In genomic region chr1:24983006-24983680, GRCh38 we compare ENCODE assay signal across 17 cellular contexts. TPM values are rescaled to one million over a fixed set of nuclear protein-coding genes. Genes with fewer than 3 reads are reported as not detected.
DNase-seq lines count a peak whose midpoint lies in the region; ATAC-seq and TF ChIP-seq lines count a peak whose summit lies in the region.
"Had no signal": no experiment of that assay in that cellular context is flagged by ENCODE, and none has a peak within 500 bp of the region (broad histone marks: within the 10 kb centered on the region; RNA-seq: fewer than 3 reads in every experiment).

No MANE protein-coding gene starts in this region.

- peaks cover 4% of the 10 kb centered on the region for H3K9me3 Mint-ChIP-seq in stimulated activated naive CD8-positive, alpha-beta T cell treated with anti-CD3 and anti-CD28 coated beads, Interleukin-15, Interleukin-2, amounts not matched to agents 100 ng/mL and 50 ng/mL, for 24 hours
- no peaks in the 10 kb centered on the region for H3K9me3 Mint-ChIP-seq in activated CD8-positive, alpha-beta T cell treated with anti-CD3 and anti-CD28 coated beads, Interleukin-2, amount 10 ng/mL, durations not matched to agents 7 days and 5 days (ENCODE audit: insufficient read depth)
- peaks cover 2% of the 10 kb centered on the region for H3K9me3 Mint-ChIP-seq in glutamatergic neuron (ENCODE audit: unreplicated experiment)
- H3K9me3 Mint-ChIP-seq: mesothelial cell of epicardium had no signal

- no TSS peak for BruUV-seq in A673 (replicated peaks; lab: Mats Ljungman, UMichigan)

- peak overlapping the region; percentile 93 for H3K27ac Mint-ChIP-seq in stimulated activated naive CD8-positive, alpha-beta T cell treated with anti-CD3 and anti-CD28 coated beads, Interleukin-15, Interleukin-2, amounts not matched to agents 100 ng/mL and 50 ng/mL, for 24 hours
- H3K27ac Mint-ChIP-seq in activated CD8-positive, alpha-beta T cell treated with anti-CD3 and anti-CD28 coated beads, Interleukin-2, amount 10 ng/mL, durations not matched to agents 7 days and 5 days, result peak overlapping the region; percentile 76
- H3K27ac Mint-ChIP-seq in glutamatergic neuron (ENCODE audit: unreplicated experiment), result no peak overlapping the region
- H3K27ac Mint-ChIP-seq: mesothelial cell of epicardium had no signal

- TF ChIP-seq POLR2A in suprapubic skin (IDR thresholded peaks at IDR 0.05), result no peak

- TF ChIP-seq CTCF in glutamatergic neuron (IDR thresholded peaks at IDR 0.05; ENCODE audit: partially characterized antibody, unreplicated experiment), result no peak
- TF ChIP-seq CTCF in suprapubic skin (IDR thresholded peaks at IDR 0.05), result no peak
- no peak for TF ChIP-seq CTCF in A673 (conservative IDR thresholded peaks at IDR 0.05; ENCODE audit: low read depth, low read length)

- 75% methylated on average over 12 of the region's 12 CpGs for WGBS in suprapubic skin

- peaks cover 15% of the 10 kb centered on the region for H3K36me3 Mint-ChIP-seq in stimulated activated naive CD8-positive, alpha-beta T cell treated with anti-CD3 and anti-CD28 coated beads, Interleukin-15, Interleukin-2, amounts not matched to agents 100 ng/mL and 50 ng/mL, for 24 hours (ENCODE audit: low read depth)
- H3K36me3 Mint-ChIP-seq in activated CD8-positive, alpha-beta T cell treated with anti-CD3 and anti-CD28 coated beads, Interleukin-2, amount 10 ng/mL, durations not matched to agents 7 days and 5 days (ENCODE audit: low read depth), result peaks cover 5% of the 10 kb centered on the region
- no peaks in the 10 kb centered on the region for H3K36me3 Mint-ChIP-seq in glutamatergic neuron (ENCODE audit: unreplicated experiment)
- H3K36me3 Mint-ChIP-seq: mesothelial cell of epicardium had no signal

- POLR2A ChIA-PET in activated CD8-positive, alpha-beta T cell treated with anti-CD3 and anti-CD28 coated beads, Interleukin-2, amount 10 ng/mL, durations not matched to agents 7 days and 5 days (lab: Charles Lee), result interaction anchor here (1.2 to 2.4 kb wide), 4 partner anchors 9 to 40 kb away, joined by 4 to 10 read pairs (median 6); no protein-coding TSS in a partner anchor
- POLR2A ChIA-PET in A673 (lab: Charles Lee; ENCODE audit: low non-redundant PET), result no interaction called here

- CTCF ChIA-PET in activated CD8-positive, alpha-beta T cell treated with anti-CD3 and anti-CD28 coated beads, Interleukin-2, amount 10 ng/mL, durations not matched to agents 7 days and 5 days (lab: Charles Lee), result interaction anchor here (0.9 to 4.6 kb wide), 10 partner anchors 7 to 117 kb away, joined by 3 to 20 read pairs (median 6); no protein-coding TSS in a partner anchor
- CTCF ChIA-PET in A673 (lab: Charles Lee), result no interaction called here

- ATAC-seq in stimulated activated naive CD8-positive, alpha-beta T cell treated with anti-CD3 and anti-CD28 coated beads, Interleukin-15, Interleukin-2, amounts not matched to agents 100 U/mL and 50 U/mL, for 24 hours, result no peak
- no peak for ATAC-seq in activated CD8-positive, alpha-beta T cell treated with anti-CD3 and anti-CD28 coated beads, Interleukin-2, amount 10 ng/mL, durations not matched to agents 7 days and 5 days
- ATAC-seq: foreskin keratinocyte, GM12878 had no signal

- H3K36me3 ChIP-seq in suprapubic skin (no peaks in the 10 kb centered on the region), A673 (ENCODE audit: insufficient read depth, low read length, poor library complexity, severe bottlenecking) (no peaks in the 10 kb centered on the region)
- H3K36me3 ChIP-seq: left ventricle myocardium inferior had no signal

- TF ChIP-seq EP300 in suprapubic skin (IDR thresholded peaks at IDR 0.05), result no peak

- H3K4me1 ChIP-seq in suprapubic skin (peaks cover 3% of the 10 kb centered on the region), A673 (ENCODE audit: insufficient read depth, low read length, poor library complexity, severe bottlenecking) (no peaks in the 10 kb centered on the region)
- H3K4me1 ChIP-seq: foreskin keratinocyte, left ventricle myocardium inferior had no signal

- DNase-seq in stimulated activated naive CD8-positive, alpha-beta T cell treated with anti-CD3 and anti-CD28 coated beads, Interleukin-15, Interleukin-2, amounts not matched to agents 100 U/mL and 50 U/mL, for 24 hours, result no peak
- no peak for DNase-seq in activated CD8-positive, alpha-beta T cell treated with anti-CD3 and anti-CD28 coated beads, Interleukin-2, amount 10 ng/mL, durations not matched to agents 7 days and 5 days
- DNase-seq in glutamatergic neuron (peak; percentile 9), epidermal melanocyte (ENCODE audit: insufficient read length, low spot score) (no peak), suprapubic skin (ENCODE audit: low spot score in 2 of 2) (no peak), A673 (ENCODE audit: low spot score) (no peak)
- DNase-seq: activated effector memory CD4-positive, alpha-beta T cell treated with Interleukin-2 at 50 U/mL for 16 hours; central memory CD4-positive, alpha-beta T cell; DND-41; foreskin keratinocyte; KG1; left ventricle myocardium inferior; NCI-H1694; NCI-H526 had no signal

- no peak overlapping the region for H3K4me3 ChIP-seq in suprapubic skin
- H3K4me3 ChIP-seq in A673 (ENCODE audit: low read depth, low read length, poor library complexity, severe bottlenecking), result no peak overlapping the region
- H3K4me3 ChIP-seq: GM12878, left ventricle myocardium inferior had no signal

- H3K4me3 Mint-ChIP-seq in stimulated activated naive CD8-positive, alpha-beta T cell treated with anti-CD3 and anti-CD28 coated beads, Interleukin-15, Interleukin-2, amounts not matched to agents 100 ng/mL and 50 ng/mL, for 24 hours, result no peak overlapping the region
- peak overlapping the region; percentile 22 for H3K4me3 Mint-ChIP-seq in activated CD8-positive, alpha-beta T cell treated with anti-CD3 and anti-CD28 coated beads, Interleukin-2, amount 10 ng/mL, durations not matched to agents 7 days and 5 days
- H3K4me3 Mint-ChIP-seq in glutamatergic neuron (ENCODE audit: unreplicated experiment), result no peak overlapping the region
- H3K4me3 Mint-ChIP-seq: mesothelial cell of epicardium had no signal

- H3K27me3 ChIP-seq in suprapubic skin (no peaks in the 10 kb centered on the region), A673 (replicated peaks; ENCODE audit: insufficient read depth, low read depth, low read length, poor library complexity) (no peaks in the 10 kb centered on the region)

- H3K27ac ChIP-seq in suprapubic skin (no peak overlapping the region), A673 (ENCODE audit: low read depth, low read length, poor library complexity, severe bottlenecking) (no peak overlapping the region)
- H3K27ac ChIP-seq: foreskin keratinocyte, left ventricle myocardium inferior had no signal

- intact Hi-C loops in A673 (cut with micrococcal nuclease; ENCODE audit: unreplicated experiment), result no loop called here

- H3K9me3 ChIP-seq in suprapubic skin, result no peaks in the 10 kb centered on the region
- no peaks in the 10 kb centered on the region for H3K9me3 ChIP-seq in A673 (ENCODE audit: low read depth, low read length, poor library complexity, severe bottlenecking)
- H3K9me3 ChIP-seq: left ventricle myocardium inferior had no signal

- peaks cover 98% of the 10 kb centered on the region for H3K4me1 Mint-ChIP-seq in stimulated activated naive CD8-positive, alpha-beta T cell treated with anti-CD3 and anti-CD28 coated beads, Interleukin-15, Interleukin-2, amounts not matched to agents 100 ng/mL and 50 ng/mL, for 24 hours (ENCODE audit: low read depth)
- peaks cover 100% of the 10 kb centered on the region for H3K4me1 Mint-ChIP-seq in activated CD8-positive, alpha-beta T cell treated with anti-CD3 and anti-CD28 coated beads, Interleukin-2, amount 10 ng/mL, durations not matched to agents 7 days and 5 days (ENCODE audit: low read depth)
- no peaks in the 10 kb centered on the region for H3K4me1 Mint-ChIP-seq in glutamatergic neuron (ENCODE audit: low read depth, unreplicated experiment)
- H3K4me1 Mint-ChIP-seq: mesothelial cell of epicardium had no signal

- H3K27me3 Mint-ChIP-seq in stimulated activated naive CD8-positive, alpha-beta T cell treated with anti-CD3 and anti-CD28 coated beads, Interleukin-15, Interleukin-2, amounts not matched to agents 100 ng/mL and 50 ng/mL, for 24 hours, result no peaks in the 10 kb centered on the region
- no peaks in the 10 kb centered on the region for H3K27me3 Mint-ChIP-seq in activated CD8-positive, alpha-beta T cell treated with anti-CD3 and anti-CD28 coated beads, Interleukin-2, amount 10 ng/mL, durations not matched to agents 7 days and 5 days (ENCODE audit: low read depth)
- peaks cover 15% of the 10 kb centered on the region for H3K27me3 Mint-ChIP-seq in glutamatergic neuron (ENCODE audit: unreplicated experiment)

RNA-seq across cellular contexts. Expression of gene RUNX3, which starts 53.1 kb away (rescaled TPM):
- 100 to 1,000 TPM; 144 to 147 TPM for total RNA-seq in activated CD8-positive, alpha-beta T cell treated with anti-CD3 and anti-CD28 coated beads, Interleukin-2, amount 10 ng/mL, durations not matched to agents 7 days and 5 days
- 0.15 TPM for total RNA-seq in glutamatergic neuron (ENCODE audit: unreplicated experiment)
- 10 to 100 TPM in 3 of 4 donors, 1 to 10 TPM in 1; 7.9 to 18.7 (median 13.8) TPM for total RNA-seq in suprapubic skin
- total RNA-seq in A673 (2021), result 8.6 and 10.2 TPM in 2 replicates
- total RNA-seq: foreskin keratinocyte had no signal

Comparison
In these comparisons a context has a peak if more than half of its experiments do, and no peak if none do; other contexts are left out.
1. RNA of gene RUNX3, which starts 53.1 kb away (total RNA-seq): 144 to 147 TPM in activated CD8-positive, alpha-beta T cell treated with anti-CD3 and anti-CD28 coated beads, Interleukin-2, amount 10 ng/mL, durations not matched to agents 7 days and 5 days; 7.9 to 18.7 TPM in suprapubic skin, 8.6 to 10.2 TPM in A673 and 0.15 TPM in glutamatergic neuron (single experiment); every median in the first group is over 4 times any median in the second.